Comparison of ENCODE assay signal across 7 cellular contexts in the genomic region with DNA sequence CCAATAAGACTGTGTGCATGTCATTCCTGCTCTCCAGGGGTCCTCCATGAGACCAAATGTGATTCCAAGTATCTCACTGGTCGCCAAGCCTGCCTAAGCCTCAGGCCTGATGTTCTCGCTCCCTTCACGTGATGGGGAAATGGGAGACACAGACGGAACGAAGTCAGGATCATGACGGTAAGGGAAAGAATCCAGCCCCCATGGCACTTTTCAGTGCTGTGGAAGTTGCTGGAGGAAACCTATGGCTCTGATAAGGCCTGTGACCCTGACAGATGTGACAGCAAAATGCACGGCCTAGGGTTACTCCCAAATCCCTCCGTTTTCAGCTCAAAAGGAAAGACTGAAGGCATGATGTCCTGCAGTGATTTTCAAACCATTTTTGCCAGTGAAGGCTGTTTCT.
"Had no signal": no experiment of that assay in that cellular context is flagged by ENCODE, and none has a peak within 500 bp of the region (broad histone marks: within the 10 kb centered on the region; RNA-seq: fewer than 3 reads in every experiment).

No MANE protein-coding gene starts in this region.

- H3K4me3 Mint-ChIP-seq: GM23338, IgD-negative memory B cell had no signal

- H3K9me3 ChIP-seq: HAP-1 had no signal

- H3K9me3 Mint-ChIP-seq: GM23338, IgD-negative memory B cell had no signal

- H3K36me3 ChIP-seq: HAP-1 had no signal

- H3K4me2 ChIP-seq: GM23338 had no signal

- H3K27me3 Mint-ChIP-seq: IgD-negative memory B cell had no signal

- H2AFZ ChIP-seq: GM23338 had no signal

- H3K27ac ChIP-seq: HL-60 had no signal

- H3K4me1 Mint-ChIP-seq: IgD-negative memory B cell had no signal

- H3K4me3 ChIP-seq: GM23338, HAP-1 had no signal

- ATAC-seq: GM23338, HCT116, HepG2 had no signal

- H3K4me1 ChIP-seq: HAP-1 had no signal

- H3K36me3 Mint-ChIP-seq: IgD-negative memory B cell had no signal

- DNase-seq: H7 had no signal
